Comparison of ENCODE assay signal across 26 cellular contexts in genomic region chr6:155256122-155256795, GRCh38. TPM values are rescaled to one million over a fixed set of nuclear protein-coding genes. Genes with fewer than 3 reads are reported as not detected.
DNase-seq lines count a peak whose midpoint lies in the region; ATAC-seq and TF ChIP-seq lines count a peak whose summit lies in the region.
"Had no signal": no experiment of that assay in that cellular context is flagged by ENCODE, and none has a peak within 500 bp of the region (broad histone marks: within the 10 kb centered on the region; RNA-seq: fewer than 3 reads in every experiment).

No MANE protein-coding gene starts in this region.

- peaks cover 19% of the 10 kb centered on the region for H3K36me3 Mint-ChIP-seq in chondrocyte (ENCODE audit: low read depth)

- H3K27me3 Mint-ChIP-seq in chondrocyte (ENCODE audit: low read depth): no peaks in the 10 kb centered on the region
- H3K27me3 Mint-ChIP-seq: CD4-positive, CD25-positive, alpha-beta regulatory T cell had no signal

- no peak for DNase-seq in Right ventricle myocardium superior
- no peak for DNase-seq in right atrium auricular region (ENCODE audit: low spot score)
- DNase-seq in AG10803 (ENCODE audit: low read depth): peak; percentile 56
- DNase-seq in SK-N-MC (ENCODE audit: low read depth, low spot score): no peak
- peak; percentile 35 for DNase-seq in fibroblast of peridontal ligament (ENCODE audit: extremely low read depth)
- no peak for DNase-seq in OCI-LY7 (ENCODE audit: low spot score)
- DNase-seq in chondrocyte (ENCODE audit: low spot score): no peak
- DNase-seq: 8988T; ACHN; CD4-positive, CD25-positive, alpha-beta regulatory T cell; DMS153; DND-41; KG1; MG63; NCI-H1105 treated with DMSO at 0.1 percent for 48 hours; NCI-H2029; NCI-H446; NCI-H524 treated with DMSO at 0.1 percent for 48 hours; NCI-H774; PC-3 had no signal

- no peaks in the 10 kb centered on the region for H3K9me2 ChIP-seq in OCI-LY7 (ENCODE audit: insufficient read depth, low read length)

- no peak overlapping the region for H3K4me3 Mint-ChIP-seq in chondrocyte (ENCODE audit: unreplicated experiment)
- H3K4me3 Mint-ChIP-seq: CD4-positive, CD25-positive, alpha-beta regulatory T cell had no signal

- no peaks in the 10 kb centered on the region for H3K9me3 Mint-ChIP-seq in chondrocyte (ENCODE audit: low read depth)

- H3K27me3 ChIP-seq in right atrium auricular region: no peaks in the 10 kb centered on the region
- H3K27me3 ChIP-seq: BLaER1, MG63, SJSA1 had no signal

- H4K20me1 ChIP-seq in OCI-LY7 (ENCODE audit: insufficient read depth, low read length): no peaks in the 10 kb centered on the region
- H4K20me1 ChIP-seq: BLaER1 had no signal

- no TSS peak for BruUV-seq in OCI-LY7 (replicated peaks; lab: Mats Ljungman, UMichigan)

- H3K4me1 ChIP-seq in right atrium auricular region (peaks cover 0 to 5% of the 10 kb centered on the region in 2 donors), OCI-LY7 (ENCODE audit: insufficient read depth, low read length, poor library complexity, severe bottlenecking) (no peaks in the 10 kb centered on the region)

- intact Hi-C loops in Right ventricle myocardium superior (cut with DNase I): no loop called here
- intact Hi-C loops in OCI-LY7 (cut with micrococcal nuclease; ENCODE audit: unreplicated experiment): loop anchor here (5.0 kb wide), 1 partner anchor 389 kb away; no protein-coding TSS in a partner anchor

- H3K79me2 ChIP-seq in OCI-LY7 (ENCODE audit: insufficient read depth, low read depth, low read length): no peaks in the 10 kb centered on the region

- H3K9me3 ChIP-seq in right atrium auricular region (no peaks in the 10 kb centered on the region), SK-N-MC (ENCODE audit: low read depth, low read length) (no peaks in the 10 kb centered on the region), OCI-LY7 (ENCODE audit: low read length) (no peaks in the 10 kb centered on the region)
- H3K9me3 ChIP-seq: BLaER1, MG63, SJSA1 had no signal

- peak; percentile 51 for ATAC-seq in Right ventricle myocardium superior (ENCODE audit: poor library complexity)
- ATAC-seq in activated CD4-positive, CD25-positive, alpha-beta regulatory T cell treated with anti-CD3 and anti-CD28 coated beads, Interleukin-2, amount 50 U/mL, for 24 hours: no peak
- ATAC-seq: HCT116, PC-3 had no signal

- H3K27ac ChIP-seq in right atrium auricular region (no peak overlapping the region), SK-N-MC (peak overlapping the region; percentile 36; the same call in 1 of the 2 replicates), OCI-LY7 (ENCODE audit: low read depth, low read length, poor library complexity, severe bottlenecking) (no peak overlapping the region)
- H3K27ac ChIP-seq: BLaER1, SJSA1 had no signal

- POLR2A ChIA-PET in OCI-LY7 (lab: Charles Lee): no interaction called here

- peaks cover 13% of the 10 kb centered on the region for H3K4me1 Mint-ChIP-seq in chondrocyte (ENCODE audit: low read depth)

- no peak overlapping the region for H3K4me2 ChIP-seq in OCI-LY7 (ENCODE audit: low read length)
- H3K4me2 ChIP-seq: BLaER1 had no signal

- no peak overlapping the region for H3K27ac Mint-ChIP-seq in chondrocyte (ENCODE audit: unreplicated experiment)

- no peak overlapping the region for H3K4me3 ChIP-seq in right atrium auricular region
- H3K4me3 ChIP-seq in AG10803 (ENCODE audit: low read length): no peak overlapping the region
- H3K4me3 ChIP-seq in SK-N-MC: no peak overlapping the region
- H3K4me3 ChIP-seq in OCI-LY7 (ENCODE audit: low read depth, low read length, poor library complexity, severe bottlenecking): no peak overlapping the region
- H3K4me3 ChIP-seq: BLaER1, MG63, SJSA1 had no signal

- no peak for TF ChIP-seq CTCF in right atrium auricular region (IDR thresholded peaks at IDR 0.05)
- no peak for TF ChIP-seq CTCF in AG10803 (conservative IDR thresholded peaks at IDR 0.05; ENCODE audit: low read length)
- no peak for TF ChIP-seq CTCF in OCI-LY7 (conservative IDR thresholded peaks at IDR 0.05; ENCODE audit: low read length)
- no peak for TF ChIP-seq CTCF in chondrocyte (IDR thresholded peaks at IDR 0.05)

- H3K9ac ChIP-seq in SK-N-MC (ENCODE audit: insufficient read length): no peak overlapping the region
- H3K9ac ChIP-seq: BLaER1 had no signal

- H3K36me3 ChIP-seq in right atrium auricular region (peaks cover 28% of the 10 kb centered on the region), SK-N-MC (ENCODE audit: insufficient read depth, low read length) (peaks cover 76% of the 10 kb centered on the region), OCI-LY7 (ENCODE audit: insufficient read depth, low read length) (peaks cover 98% of the 10 kb centered on the region)

- H2AFZ ChIP-seq in OCI-LY7 (ENCODE audit: low read length): no peak overlapping the region

- CTCF ChIA-PET in OCI-LY7 (lab: Charles Lee; ENCODE audit: unreplicated experiment): no interaction called here

RNA-seq across cellular contexts. Expression of gene CLDN20, which starts 7.6 kb away (rescaled TPM):
- total RNA-seq in Right ventricle myocardium superior (not detected), right atrium auricular region (not detected), OCI-LY7 (2022) (not detected in 2 replicates), chondrocyte (not detected in 3 replicates)
- total RNA-seq in OCI-LY7 (2014; rRNA removed; shearing (Covaris generic)): not detected in 2 replicates
- total RNA-seq: CD4-positive, CD25-positive, alpha-beta regulatory T cell; H4; HT-29; PC-3; SJSA1 had no signal

RNA-seq across cellular contexts. Expression of gene TFB1M, which starts 58.0 kb away (rescaled TPM):
- 19.5 TPM for total RNA-seq in Right ventricle myocardium superior
- total RNA-seq in right atrium auricular region: 10 to 100 TPM; 10.7 to 11.1 TPM
- 33.0 and 34.8 TPM in 2 replicates for total RNA-seq in OCI-LY7 (2014; rRNA removed; shearing (Covaris generic))
- 52.8 and 62.8 TPM in 2 replicates for total RNA-seq in OCI-LY7 (2022)
- total RNA-seq in chondrocyte: 15.3 to 16.8 TPM (median 16.8 TPM) in 3 replicates

Comparison
In these comparisons a context has a peak if more than half of its experiments do, and no peak if none do; other contexts are left out.
1. DNase-seq: peak in AG10803 (single experiment) and fibroblast of peridontal ligament (single experiment); none in Right ventricle myocardium superior (single experiment), right atrium auricular region (single experiment), SK-N-MC (single experiment), OCI-LY7 (single experiment) and chondrocyte (single experiment).